Comparison of ENCODE assay signal across 2 cellular contexts in the genomic region with DNA sequence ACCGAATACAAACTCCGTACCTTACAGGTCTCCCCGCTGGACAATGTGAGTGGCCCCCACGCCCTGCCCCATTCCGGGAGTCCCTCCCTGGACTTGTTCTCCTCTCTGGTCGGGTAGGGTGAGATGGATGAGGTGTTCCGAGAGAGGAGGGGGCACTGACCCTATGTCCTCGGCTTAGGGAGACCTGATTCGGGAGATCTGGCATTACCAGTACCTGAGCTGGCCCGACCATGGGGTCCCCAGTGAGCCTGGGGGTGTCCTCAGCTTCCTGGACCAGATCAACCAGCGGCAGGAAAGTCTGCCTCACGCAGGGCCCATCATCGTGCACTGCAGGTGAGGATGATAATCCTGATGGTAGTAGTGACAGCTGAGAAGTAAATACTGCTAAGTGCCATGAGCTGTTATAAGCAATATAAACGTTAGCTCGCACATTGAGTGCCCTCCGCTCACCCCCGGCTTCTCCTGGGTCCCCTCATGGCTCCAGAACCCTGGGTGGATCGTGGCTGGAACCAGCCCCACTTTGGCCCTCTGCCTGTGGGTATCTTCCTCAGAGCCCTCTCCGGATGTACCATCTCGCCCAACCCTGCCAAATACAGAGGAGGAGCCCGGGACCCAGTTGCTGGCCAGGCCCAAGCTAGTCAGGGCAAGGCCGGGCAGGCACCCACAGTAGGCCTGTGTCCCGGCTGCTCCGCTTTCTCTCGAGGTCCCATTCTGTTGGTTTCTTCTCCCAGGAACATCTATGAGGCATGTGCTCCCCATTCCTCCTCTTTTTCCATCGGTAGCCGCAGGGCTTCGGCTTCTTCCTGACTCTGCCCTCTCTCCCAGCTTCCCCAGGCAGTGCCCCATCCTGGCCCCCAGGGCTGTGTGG.
TF ChIP-seq lines count a peak whose summit lies in the region.

No MANE protein-coding gene starts in this region.

TF ChIP-seq in liver, 16 proteins besides CTCF, POLR2A, EP300 and RAD21:
- TF ChIP-seq HNF4A (conservative IDR thresholded peaks at IDR 0.05): no peak
- no peak for TF ChIP-seq GABPA (IDR thresholded peaks at IDR 0.05 in 1 of 2, conservative IDR thresholded peaks at IDR 0.05 in 1 of 2)
- TF ChIP-seq HNF4G (IDR thresholded peaks at IDR 0.05): no peak
- no peak for TF ChIP-seq RXRA (IDR thresholded peaks at IDR 0.05)
- no peak for TF ChIP-seq TAF1 (conservative IDR thresholded peaks at IDR 0.05)
- TF ChIP-seq, protein P1, sequence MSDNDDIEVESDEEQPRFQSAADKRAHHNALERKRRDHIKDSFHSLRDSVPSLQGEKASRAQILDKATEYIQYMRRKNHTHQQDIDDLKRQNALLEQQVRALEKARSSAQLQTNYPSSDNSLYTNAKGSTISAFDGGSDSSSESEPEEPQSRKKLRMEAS (IDR thresholded peaks at IDR 0.05): no peak
- TF ChIP-seq, protein P2, sequence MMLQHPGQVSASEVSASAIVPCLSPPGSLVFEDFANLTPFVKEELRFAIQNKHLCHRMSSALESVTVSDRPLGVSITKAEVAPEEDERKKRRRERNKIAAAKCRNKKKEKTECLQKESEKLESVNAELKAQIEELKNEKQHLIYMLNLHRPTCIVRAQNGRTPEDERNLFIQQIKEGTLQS (IDR thresholded peaks at IDR 0.05): no peak
- no peak for TF ChIP-seq SP1 (IDR thresholded peaks at IDR 0.05)
- no peak for TF ChIP-seq NR2F2 (IDR thresholded peaks at IDR 0.05)

TF ChIP-seq in HepG2, 621 proteins besides CTCF, POLR2A, EP300 and RAD21:
- TF ChIP-seq SNAPC2 (CRISPR knock-in tag; IDR thresholded peaks at IDR 0.05): no peak
- TF ChIP-seq ZKSCAN8 (CRISPR knock-in tag; IDR thresholded peaks at IDR 0.05; ENCODE audit: borderline replicate concordance): no peak
- TF ChIP-seq ZFP36 (IDR thresholded peaks at IDR 0.05; ENCODE audit: borderline replicate concordance, low read depth, low read length, partially characterized antibody): no peak
- TF ChIP-seq ATF7 (IDR thresholded peaks at IDR 0.05): no peak
- no peak for TF ChIP-seq ATF7 (CRISPR knock-in tag; IDR thresholded peaks at IDR 0.05)
- TF ChIP-seq CREB1 (IDR thresholded peaks at IDR 0.05): no peak
- TF ChIP-seq CREB1 (CRISPR knock-in tag; IDR thresholded peaks at IDR 0.05): no peak
- TF ChIP-seq, protein P3, sequence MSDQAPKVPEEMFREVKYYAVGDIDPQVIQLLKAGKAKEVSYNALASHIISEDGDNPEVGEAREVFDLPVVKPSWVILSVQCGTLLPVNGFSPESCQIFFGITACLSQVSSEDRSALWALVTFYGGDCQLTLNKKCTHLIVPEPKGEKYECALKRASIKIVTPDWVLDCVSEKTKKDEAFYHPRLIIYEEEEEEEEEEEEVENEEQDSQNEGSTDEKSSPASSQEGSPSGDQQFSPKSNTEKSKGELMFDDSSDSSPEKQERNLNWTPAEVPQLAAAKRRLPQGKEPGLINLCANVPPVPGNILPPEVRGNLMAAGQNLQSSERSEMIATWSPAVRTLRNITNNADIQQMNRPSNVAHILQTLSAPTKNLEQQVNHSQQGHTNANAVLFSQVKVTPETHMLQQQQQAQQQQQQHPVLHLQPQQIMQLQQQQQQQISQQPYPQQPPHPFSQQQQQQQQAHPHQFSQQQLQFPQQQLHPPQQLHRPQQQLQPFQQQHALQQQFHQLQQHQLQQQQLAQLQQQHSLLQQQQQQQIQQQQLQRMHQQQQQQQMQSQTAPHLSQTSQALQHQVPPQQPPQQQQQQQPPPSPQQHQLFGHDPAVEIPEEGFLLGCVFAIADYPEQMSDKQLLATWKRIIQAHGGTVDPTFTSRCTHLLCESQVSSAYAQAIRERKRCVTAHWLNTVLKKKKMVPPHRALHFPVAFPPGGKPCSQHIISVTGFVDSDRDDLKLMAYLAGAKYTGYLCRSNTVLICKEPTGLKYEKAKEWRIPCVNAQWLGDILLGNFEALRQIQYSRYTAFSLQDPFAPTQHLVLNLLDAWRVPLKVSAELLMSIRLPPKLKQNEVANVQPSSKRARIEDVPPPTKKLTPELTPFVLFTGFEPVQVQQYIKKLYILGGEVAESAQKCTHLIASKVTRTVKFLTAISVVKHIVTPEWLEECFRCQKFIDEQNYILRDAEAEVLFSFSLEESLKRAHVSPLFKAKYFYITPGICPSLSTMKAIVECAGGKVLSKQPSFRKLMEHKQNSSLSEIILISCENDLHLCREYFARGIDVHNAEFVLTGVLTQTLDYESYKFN (CRISPR knock-in tag; conservative IDR thresholded peaks at IDR 0.05): no peak
- no peak for TF ChIP-seq RXRB (CRISPR knock-in tag; IDR thresholded peaks at IDR 0.05; ENCODE audit: borderline replicate concordance)
- no peak for TF ChIP-seq RARG (CRISPR knock-in tag; IDR thresholded peaks at IDR 0.05; ENCODE audit: low read depth)
- TF ChIP-seq DMAP1 (CRISPR knock-in tag; IDR thresholded peaks at IDR 0.05): no peak
- no peak for TF ChIP-seq NCOA2 (CRISPR knock-in tag; IDR thresholded peaks at IDR 0.05)
- TF ChIP-seq ARNT2 (CRISPR knock-in tag; IDR thresholded peaks at IDR 0.05; ENCODE audit: low read depth): no peak
- TF ChIP-seq, protein P4, sequence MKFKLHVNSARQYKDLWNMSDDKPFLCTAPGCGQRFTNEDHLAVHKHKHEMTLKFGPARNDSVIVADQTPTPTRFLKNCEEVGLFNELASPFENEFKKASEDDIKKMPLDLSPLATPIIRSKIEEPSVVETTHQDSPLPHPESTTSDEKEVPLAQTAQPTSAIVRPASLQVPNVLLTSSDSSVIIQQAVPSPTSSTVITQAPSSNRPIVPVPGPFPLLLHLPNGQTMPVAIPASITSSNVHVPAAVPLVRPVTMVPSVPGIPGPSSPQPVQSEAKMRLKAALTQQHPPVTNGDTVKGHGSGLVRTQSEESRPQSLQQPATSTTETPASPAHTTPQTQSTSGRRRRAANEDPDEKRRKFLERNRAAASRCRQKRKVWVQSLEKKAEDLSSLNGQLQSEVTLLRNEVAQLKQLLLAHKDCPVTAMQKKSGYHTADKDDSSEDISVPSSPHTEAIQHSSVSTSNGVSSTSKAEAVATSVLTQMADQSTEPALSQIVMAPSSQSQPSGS (CRISPR knock-in tag; IDR thresholded peaks at IDR 0.05): no peak
- TF ChIP-seq CBFB (CRISPR knock-in tag; IDR thresholded peaks at IDR 0.05): no peak
- TF ChIP-seq POLR2G (IDR thresholded peaks at IDR 0.05; ENCODE audit: low read depth, low read length): no peak
- TF ChIP-seq FIP1L1 (IDR thresholded peaks at IDR 0.05; ENCODE audit: borderline replicate concordance, insufficient read depth, low read depth, low read length): no peak
- no peak for TF ChIP-seq ELF1 (CRISPR knock-in tag; IDR thresholded peaks at IDR 0.05)
- TF ChIP-seq, protein P5, sequence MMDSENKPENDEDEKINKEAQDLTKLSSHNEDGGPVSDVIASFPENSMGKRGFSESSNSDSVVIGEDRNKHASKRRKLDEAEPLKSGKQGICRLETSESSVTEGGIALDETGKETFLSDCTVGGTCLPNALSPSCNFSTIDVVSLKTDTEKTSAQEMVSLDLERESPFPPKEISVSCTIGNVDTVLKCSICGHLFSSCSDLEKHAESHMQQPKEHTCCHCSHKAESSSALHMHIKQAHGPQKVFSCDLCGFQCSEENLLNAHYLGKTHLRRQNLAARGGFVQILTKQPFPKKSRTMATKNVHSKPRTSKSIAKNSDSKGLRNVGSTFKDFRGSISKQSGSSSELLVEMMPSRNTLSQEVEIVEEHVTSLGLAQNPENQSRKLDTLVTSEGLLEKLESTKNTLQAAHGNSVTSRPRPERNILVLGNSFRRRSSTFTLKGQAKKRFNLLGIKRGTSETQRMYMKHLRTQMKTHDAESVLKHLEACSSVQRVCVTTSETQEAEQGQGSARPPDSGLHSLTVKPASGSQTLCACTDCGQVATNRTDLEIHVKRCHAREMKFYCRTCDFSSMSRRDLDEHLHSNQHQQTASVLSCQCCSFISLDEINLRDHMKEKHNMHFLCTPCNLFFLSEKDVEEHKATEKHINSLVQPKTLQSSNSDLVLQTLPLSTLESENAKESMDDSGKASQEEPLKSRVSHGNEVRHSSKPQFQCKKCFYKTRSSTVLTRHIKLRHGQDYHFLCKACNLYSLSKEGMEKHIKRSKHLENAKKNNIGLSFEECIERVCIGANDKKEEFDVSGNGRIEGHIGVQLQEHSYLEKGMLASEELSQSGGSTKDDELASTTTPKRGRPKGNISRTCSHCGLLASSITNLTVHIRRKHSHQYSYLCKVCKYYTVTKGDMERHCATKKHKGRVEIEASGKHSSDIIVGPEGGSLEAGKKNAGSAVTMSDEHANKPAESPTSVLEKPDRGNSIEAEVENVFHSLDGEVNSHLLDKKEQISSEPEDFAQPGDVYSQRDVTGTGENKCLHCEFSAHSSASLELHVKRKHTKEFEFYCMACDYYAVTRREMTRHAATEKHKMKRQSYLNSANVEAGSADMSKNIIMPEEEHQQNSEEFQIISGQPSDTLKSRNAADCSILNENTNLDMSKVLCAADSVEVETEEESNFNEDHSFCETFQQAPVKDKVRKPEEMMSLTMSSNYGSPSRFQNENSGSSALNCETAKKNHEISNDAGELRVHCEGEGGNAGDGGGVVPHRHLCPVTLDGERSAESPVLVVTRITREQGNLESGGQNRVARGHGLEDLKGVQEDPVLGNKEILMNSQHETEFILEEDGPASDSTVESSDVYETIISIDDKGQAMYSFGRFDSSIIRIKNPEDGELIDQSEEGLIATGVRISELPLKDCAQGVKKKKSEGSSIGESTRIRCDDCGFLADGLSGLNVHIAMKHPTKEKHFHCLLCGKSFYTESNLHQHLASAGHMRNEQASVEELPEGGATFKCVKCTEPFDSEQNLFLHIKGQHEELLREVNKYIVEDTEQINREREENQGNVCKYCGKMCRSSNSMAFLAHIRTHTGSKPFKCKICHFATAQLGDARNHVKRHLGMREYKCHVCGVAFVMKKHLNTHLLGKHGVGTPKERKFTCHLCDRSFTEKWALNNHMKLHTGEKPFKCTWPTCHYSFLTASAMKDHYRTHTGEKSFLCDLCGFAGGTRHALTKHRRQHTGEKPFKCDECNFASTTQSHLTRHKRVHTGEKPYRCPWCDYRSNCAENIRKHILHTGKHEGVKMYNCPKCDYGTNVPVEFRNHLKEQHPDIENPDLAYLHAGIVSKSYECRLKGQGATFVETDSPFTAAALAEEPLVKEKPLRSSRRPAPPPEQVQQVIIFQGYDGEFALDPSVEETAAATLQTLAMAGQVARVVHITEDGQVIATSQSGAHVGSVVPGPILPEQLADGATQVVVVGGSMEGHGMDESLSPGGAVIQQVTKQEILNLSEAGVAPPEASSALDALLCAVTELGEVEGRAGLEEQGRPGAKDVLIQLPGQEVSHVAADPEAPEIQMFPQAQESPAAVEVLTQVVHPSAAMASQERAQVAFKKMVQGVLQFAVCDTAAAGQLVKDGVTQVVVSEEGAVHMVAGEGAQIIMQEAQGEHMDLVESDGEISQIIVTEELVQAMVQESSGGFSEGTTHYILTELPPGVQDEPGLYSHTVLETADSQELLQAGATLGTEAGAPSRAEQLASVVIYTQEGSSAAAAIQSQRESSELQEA (CRISPR knock-in tag; IDR thresholded peaks at IDR 0.05; ENCODE audit: not compliant biosample characterization): no peak
- no peak for TF ChIP-seq ZSCAN30 (CRISPR knock-in tag; IDR thresholded peaks at IDR 0.05)
